In the genomic region with DNA sequence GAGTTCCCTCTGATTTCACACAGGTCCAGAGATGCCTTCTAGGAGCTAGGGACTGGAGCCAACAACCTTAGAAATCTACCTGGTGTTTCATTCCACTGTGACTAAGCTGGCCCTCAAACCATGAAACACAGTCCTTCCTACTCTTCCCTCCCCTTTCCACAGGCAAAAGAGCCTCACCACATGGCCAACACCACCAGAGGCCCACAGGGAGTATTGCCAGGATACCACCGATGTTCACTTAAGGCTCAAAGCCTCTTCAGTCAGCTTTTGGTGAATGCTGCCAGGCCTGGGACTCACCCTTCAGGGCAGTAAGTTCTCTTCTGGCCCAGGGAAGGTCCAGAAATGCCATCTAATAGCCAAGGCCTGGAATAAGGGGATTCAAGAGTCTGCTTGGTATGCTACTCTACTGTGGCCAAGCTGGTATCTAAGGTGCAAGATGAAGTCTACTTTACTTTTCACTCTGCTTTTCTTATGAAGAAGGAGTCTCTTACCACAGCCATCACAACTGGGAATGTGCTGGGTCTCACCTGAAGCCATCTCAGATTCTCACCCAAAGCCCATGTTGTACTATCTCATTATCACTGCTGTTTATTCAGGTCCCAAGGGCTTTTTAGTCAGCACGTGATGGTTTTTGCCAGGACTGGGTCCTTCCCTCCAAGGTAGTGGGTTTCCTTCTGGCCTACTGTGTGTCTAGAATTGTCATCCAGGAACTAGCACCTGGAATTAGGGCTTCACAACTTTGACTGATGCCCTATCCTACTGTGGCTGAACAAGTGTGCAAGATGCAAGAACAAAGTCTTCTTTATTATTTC, we compare ENCODE assay signal across 1 cellular context.
A peak's percentile ranks its signal among the peaks of the same experiment; 100 is the strongest.
TF ChIP-seq lines count a peak whose summit lies in the region.

No MANE protein-coding gene starts in this region.

TF ChIP-seq in H1, 55 proteins besides CTCF, POLR2A, EP300 and RAD21 (continued from another document):
- TF ChIP-seq, protein P1, sequence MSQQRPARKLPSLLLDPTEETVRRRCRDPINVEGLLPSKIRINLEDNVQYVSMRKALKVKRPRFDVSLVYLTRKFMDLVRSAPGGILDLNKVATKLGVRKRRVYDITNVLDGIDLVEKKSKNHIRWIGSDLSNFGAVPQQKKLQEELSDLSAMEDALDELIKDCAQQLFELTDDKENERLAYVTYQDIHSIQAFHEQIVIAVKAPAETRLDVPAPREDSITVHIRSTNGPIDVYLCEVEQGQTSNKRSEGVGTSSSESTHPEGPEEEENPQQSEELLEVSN (IDR thresholded peaks at IDR 0.05): peak; percentile 76
